20 cellular contexts compared by ENCODE assay signal in the genomic region with DNA sequence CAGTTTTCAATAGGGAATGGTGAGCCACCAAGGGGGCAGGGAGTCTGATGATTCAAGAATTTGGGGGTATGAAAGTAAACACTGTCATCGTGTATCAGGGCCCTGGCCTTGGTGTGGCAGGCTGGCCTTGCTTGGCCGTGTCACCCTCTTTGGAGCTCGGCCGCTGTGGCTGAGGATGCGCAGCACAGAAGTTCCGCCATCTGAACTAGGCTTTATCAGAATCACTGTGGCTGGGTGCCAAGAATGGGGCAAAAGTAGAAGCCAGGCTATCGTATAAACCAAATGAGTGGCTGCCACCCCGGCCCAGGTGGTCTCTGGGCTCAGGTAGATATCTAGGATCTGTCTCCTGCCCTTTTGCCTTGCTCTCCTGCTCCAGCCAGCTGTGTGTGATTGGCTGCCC.
A peak's percentile ranks its signal among the peaks of the same experiment; 100 is the strongest.
DNase-seq lines count a peak whose midpoint lies in the region; ATAC-seq and TF ChIP-seq lines count a peak whose summit lies in the region.
"Had no signal": no experiment of that assay in that cellular context is flagged by ENCODE, and none has a peak within 500 bp of the region (broad histone marks: within the 10 kb centered on the region; RNA-seq: fewer than 3 reads in every experiment).

No MANE protein-coding gene starts in this region.

- H3K27ac ChIP-seq in H9 (ENCODE audit: insufficient read length, low read depth, low read length) (no peak overlapping the region), mammary epithelial cell (ENCODE audit: insufficient read depth, low read depth, low read length) (no peak overlapping the region)
- H3K27ac ChIP-seq: 22Rv1, C4-2B had no signal

- H3K56ac ChIP-seq in H9 (ENCODE audit: insufficient read length, low read depth, low read length), result no peak overlapping the region

- H2BK15ac ChIP-seq in H9 (ENCODE audit: low read depth, low read length), result no peak overlapping the region

- H4K20me1 ChIP-seq in H9 (ENCODE audit: control insufficient read depth, insufficient read depth, insufficient read length), result no peaks in the 10 kb centered on the region
- no peaks in the 10 kb centered on the region for H4K20me1 ChIP-seq in mammary epithelial cell (ENCODE audit: insufficient read depth, low read length)

- no peaks in the 10 kb centered on the region for H3K79me1 ChIP-seq in H9 (ENCODE audit: insufficient read depth, low read depth, low read length, poor library complexity, severe bottlenecking)

- H3K27ac Mint-ChIP-seq in H9 (no peak overlapping the region), T-cell (no peak overlapping the region)
- H3K27ac Mint-ChIP-seq: HFFc6 had no signal

- no peaks in the 10 kb centered on the region for H3K36me3 ChIP-seq in mammary epithelial cell (ENCODE audit: insufficient read depth, low read length)

- no TSS peak for BruUV-seq in mammary epithelial cell (replicated peaks; lab: Mats Ljungman, UMichigan)

- H3K23me2 ChIP-seq in H9 (ENCODE audit: insufficient read length, low read depth, low read length, poor library complexity, severe bottlenecking), result no peaks in the 10 kb centered on the region

- peak overlapping the region; percentile 25; the same call in 1 of the 2 replicates for H3K14ac ChIP-seq in H9 (ENCODE audit: insufficient read depth, low read length)

- H3K4me2 ChIP-seq in H9 (ENCODE audit: insufficient read depth, insufficient read length, low read length) (no peak overlapping the region), mammary epithelial cell (ENCODE audit: insufficient read depth, low read depth, low read length) (no peak overlapping the region)

- H3K4ac ChIP-seq in H9 (ENCODE audit: low read depth, low read length), result no peak overlapping the region

- ATAC-seq in omental fat pad (ENCODE audit: low FRiP score) (no peak), T-cell (replicated peaks in 1 of 4) (no peak)
- ATAC-seq: GM12878, SK-N-SH treated with all-trans-retinoic acid at 6 μM for 48 hours had no signal

- no peak overlapping the region for H4K91ac ChIP-seq in H9 (ENCODE audit: insufficient read length, low read depth, low read length)

- no peak overlapping the region for H2BK5ac ChIP-seq in H9 (ENCODE audit: insufficient read length, low read length)

- H3K9me3 Mint-ChIP-seq in H9 (no peaks in the 10 kb centered on the region), T-cell (no peaks in the 10 kb centered on the region)
- H3K9me3 Mint-ChIP-seq: HFFc6 had no signal

- no peak overlapping the region for H3K4me3 ChIP-seq in mammary epithelial cell (replicated peaks in 1 of 3; ENCODE audit: insufficient read depth in 1 of 3, low read depth in 2 of 3, low read length in 3 of 3)
- H3K4me3 ChIP-seq: GM12878 had no signal

- H2AFZ ChIP-seq in H9 (ENCODE audit: low read length) (no peak overlapping the region), mammary epithelial cell (ENCODE audit: low read depth, low read length) (no peak overlapping the region)

- TF ChIP-seq CTCF in H9 (conservative IDR thresholded peaks at IDR 0.05), result no peak
- TF ChIP-seq CTCF in omental fat pad (IDR thresholded peaks at IDR 0.05), result no peak
- TF ChIP-seq CTCF in mammary epithelial cell (conservative IDR thresholded peaks at IDR 0.05 in 1 of 2, IDR thresholded peaks at IDR 0.05 in 1 of 2; ENCODE audit: extremely low read depth in 1 of 2, insufficient read depth in 1 of 2, low read depth in 1 of 2, low read length in 2 of 2), result no peak

- H2BK20ac ChIP-seq in H9 (ENCODE audit: low read depth, low read length, poor library complexity, severe bottlenecking), result no peak overlapping the region

- H3K27me3 ChIP-seq in H9 (ENCODE audit: insufficient read depth, low read length), result no peaks in the 10 kb centered on the region
- no peaks in the 10 kb centered on the region for H3K27me3 ChIP-seq in mammary epithelial cell (ENCODE audit: insufficient read depth, low read length)

- dilution Hi-C loops in mammary epithelial cell (cut with HindIII; ENCODE audit: low sequenced_read_pairs), result no loop called here

- intact Hi-C loops in mammary epithelial cell (cut with micrococcal nuclease), result no loop called here

- H3K4me3 Mint-ChIP-seq in H9 (no peak overlapping the region), T-cell (no peak overlapping the region)
- H3K4me3 Mint-ChIP-seq: HFFc6 had no signal

- peak; percentile 16 for DNase-seq in DMS 273 (lab: John Stamatoyannopoulos, UW; ENCODE audit: unreplicated experiment)
- DNase-seq in DMS 273 treated with DMSO at 0.1 percent for 48 hours (lab: John Stamatoyannopoulos, UW), result no peak
- no peak for DNase-seq in H9
- peak; percentile 1 for DNase-seq in germinal center (ENCODE audit: low spot score)
- DNase-seq in omental fat pad (ENCODE audit: low spot score), result peak; percentile 6
- no peak for DNase-seq in T-cell
- no peak for DNase-seq in mammary epithelial cell
- DNase-seq in activated effector memory CD4-positive, alpha-beta T cell treated with Interleukin-2 at 50 U/mL for 16 hours, result no peak
- DNase-seq: AML-193, HFFc6, KBM-7, NCI-H1105 treated with DMSO at 0.1 percent for 48 hours, NCI-H1694, NCI-H2081 treated with DMSO at 0.1 percent for 48 hours, NCI-H774, SIG-M5 had no signal

- POLR2A ChIA-PET in T-cell (lab: Charles Lee), result no interaction called here

- no peak overlapping the region for H4K5ac ChIP-seq in H9 (ENCODE audit: insufficient read length, low read depth, low read length)

- no peaks in the 10 kb centered on the region for H3K79me2 ChIP-seq in H9 (ENCODE audit: insufficient read depth, low read length)
- H3K79me2 ChIP-seq in mammary epithelial cell (ENCODE audit: insufficient read depth, low read length), result no peaks in the 10 kb centered on the region

- no CpG with 5 or more reads among the region's 8 CpGs for WGBS in H9 (ENCODE audit: extremely low coverage, insufficient read length, low lambda C conversion rate)
- WGBS in mammary epithelial cell (ENCODE audit: low coverage, missing lambda C conversion rate), result 73% methylated on average over 8 of the region's 8 CpGs

- H3T11ph ChIP-seq in H9 (ENCODE audit: low read length), result no peak overlapping the region

- CTCF ChIA-PET in T-cell (lab: Charles Lee) (no interaction called here), mammary epithelial cell (lab: Charles Lee; ENCODE audit: low non-redundant PET) (no interaction called here)

- H3K36me3 Mint-ChIP-seq in H9 (ENCODE audit: insufficient read depth in 1 of 3, low read depth in 3 of 3), result no peaks in the 10 kb centered on the region
- no peaks in the 10 kb centered on the region for H3K36me3 Mint-ChIP-seq in T-cell

- H3K23ac ChIP-seq in H9 (ENCODE audit: insufficient read length, low read depth, low read length), result no peak overlapping the region

- H2BK12ac ChIP-seq in H9 (ENCODE audit: insufficient read length, low read depth, low read length), result no peak overlapping the region

- H3K4me1 Mint-ChIP-seq in H9, result no peaks in the 10 kb centered on the region
- no peaks in the 10 kb centered on the region for H3K4me1 Mint-ChIP-seq in T-cell

- no peak overlapping the region for H2BK120ac ChIP-seq in H9 (ENCODE audit: low read depth, low read length, poor library complexity, severe bottlenecking)

- in situ Hi-C loops in mammary epithelial cell (cut with MboI; ENCODE audit: low sequenced_read_pairs in 2 of 2), result no loop called here

- H2AK5ac ChIP-seq in H9 (ENCODE audit: insufficient read length, low read length), result no peak overlapping the region

- H3K9ac ChIP-seq in H9 (ENCODE audit: extremely low read depth, insufficient read length, low read length) (no peak overlapping the region), mammary epithelial cell (ENCODE audit: insufficient read depth, low read length) (no peak overlapping the region)

- H3K18ac ChIP-seq in H9 (ENCODE audit: insufficient read length, low read depth, low read length), result no peak overlapping the region

- no peaks in the 10 kb centered on the region for H3K4me1 ChIP-seq in H9 (ENCODE audit: insufficient read depth, low read length)
- H3K4me1 ChIP-seq in mammary epithelial cell (ENCODE audit: insufficient read depth, low read length), result no peaks in the 10 kb centered on the region

- no peak overlapping the region for H4K8ac ChIP-seq in H9 (replicated peaks; ENCODE audit: insufficient read length, low read depth, low read length)

- no peaks in the 10 kb centered on the region for H3K9me3 ChIP-seq in H9 (ENCODE audit: control insufficient read depth, low read depth, low read length)
- no peaks in the 10 kb centered on the region for H3K9me3 ChIP-seq in mammary epithelial cell (replicated peaks; ENCODE audit: insufficient read depth, low read length)

- H3K27me3 Mint-ChIP-seq in H9 (ENCODE audit: low read depth) (peaks cover 11% of the 10 kb centered on the region), T-cell (peaks cover 0 to 2% of the 10 kb centered on the region in 2 donors)

Comparison
In these comparisons a context has a peak if more than half of its experiments do, and no peak if none do; other contexts are left out.
1. DNase-seq: peak in DMS 273 (single experiment), germinal center (single experiment) and omental fat pad (single experiment); none in DMS 273 treated with DMSO at 0.1 percent for 48 hours (single experiment), H9 (single experiment), T-cell (0 of 34), mammary epithelial cell (single experiment) and activated effector memory CD4-positive, alpha-beta T cell treated with Interleukin-2 at 50 U/mL for 16 hours (single experiment).